Comparison of ENCODE assay signal across 17 cellular contexts in the genomic region with DNA sequence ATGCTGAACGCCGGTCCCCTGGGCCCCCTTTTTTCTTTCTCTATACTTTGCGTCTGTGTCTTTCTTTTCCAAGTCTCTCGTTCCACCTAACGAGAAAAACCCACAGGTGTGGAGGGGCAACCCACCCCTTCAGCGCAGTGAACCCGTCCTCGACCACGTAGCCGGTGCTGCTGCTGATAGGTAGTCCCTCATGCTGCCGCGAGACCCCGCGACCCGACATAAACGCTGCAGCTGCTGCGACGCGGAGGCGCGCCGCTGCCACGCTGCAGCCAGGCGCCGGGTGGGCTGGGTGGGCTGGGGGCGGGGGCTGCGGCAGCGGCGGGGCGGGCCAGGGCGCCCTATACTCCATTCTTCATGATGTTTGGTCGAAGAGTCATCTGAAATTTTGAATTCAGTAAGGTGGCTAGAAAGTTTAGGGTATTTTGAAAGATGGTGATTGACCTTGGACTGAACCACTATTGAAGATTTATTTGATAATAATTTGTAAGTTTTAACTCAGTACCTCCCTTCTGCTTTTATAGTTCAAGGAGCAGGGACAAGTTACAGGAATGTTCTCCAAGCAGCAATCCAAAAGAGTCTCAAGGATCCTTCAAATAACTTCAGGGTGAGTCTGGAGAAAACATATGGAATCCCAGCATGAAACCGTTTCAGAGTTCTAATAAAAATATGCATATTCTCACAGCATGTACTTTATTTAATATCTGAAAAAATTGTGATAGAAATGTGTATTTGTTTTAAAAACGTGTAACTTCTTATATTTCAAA. TPM values are rescaled to one million over a fixed set of nuclear protein-coding genes. Genes with fewer than 3 reads are reported as not detected.
A peak's percentile ranks its signal among the peaks of the same experiment; 100 is the strongest.
DNase-seq lines count a peak whose midpoint lies in the region; ATAC-seq and TF ChIP-seq lines count a peak whose summit lies in the region.
"Had no signal": no experiment of that assay in that cellular context is flagged by ENCODE, and none has a peak within 500 bp of the region (broad histone marks: within the 10 kb centered on the region; RNA-seq: fewer than 3 reads in every experiment).

No MANE protein-coding gene starts in this region.

- H3K36me3 ChIP-seq in NT2/D1 (ENCODE audit: insufficient read depth, insufficient read length, low read length) (peaks cover 46% of the 10 kb centered on the region), sigmoid colon (peaks cover 0 to 98% (median 56%) of the 10 kb centered on the region in 4 donors)

- H3K9me3 Mint-ChIP-seq in osteocyte (ENCODE audit: unreplicated experiment) = no peaks in the 10 kb centered on the region
- H3K9me3 Mint-ChIP-seq: activated CD4-positive, alpha-beta T cell treated with anti-CD3 and anti-CD28 coated beads, Interleukin-2, amount 10 ng/mL, durations not matched to agents 24 days and 14 days; CD8-positive, alpha-beta T cell; nephron progenitor cell had no signal

- TF ChIP-seq CTCF in osteocyte (IDR thresholded peaks at IDR 0.05) (no peak), sigmoid colon (IDR thresholded peaks at IDR 0.05) (no peak), dorsolateral prefrontal cortex (IDR thresholded peaks at IDR 0.05 in 54 of 56, conservative IDR thresholded peaks at IDR 0.05 in 2 of 56; ENCODE audit: low read depth in 1 of 56, partially characterized antibody in 56 of 56) (no peak)

- no peaks in the 10 kb centered on the region for H3K9me3 ChIP-seq in NT2/D1 (ENCODE audit: insufficient read depth, low read length)
- H3K9me3 ChIP-seq in sigmoid colon = no peaks in the 10 kb centered on the region
- H3K9me3 ChIP-seq: thoracic aorta had no signal

- peak overlapping the region; percentile 75 for H3K27ac Mint-ChIP-seq in osteocyte (ENCODE audit: unreplicated experiment)
- H3K27ac Mint-ChIP-seq: activated CD4-positive, alpha-beta T cell treated with anti-CD3 and anti-CD28 coated beads, Interleukin-2, amount 10 ng/mL, durations not matched to agents 24 days and 14 days; CD8-positive, alpha-beta T cell; nephron progenitor cell had no signal

- H3K27me3 Mint-ChIP-seq in osteocyte (ENCODE audit: unreplicated experiment) = no peaks in the 10 kb centered on the region
- H3K27me3 Mint-ChIP-seq: activated CD4-positive, alpha-beta T cell treated with anti-CD3 and anti-CD28 coated beads, Interleukin-2, amount 10 ng/mL, durations not matched to agents 24 days and 14 days had no signal

- ATAC-seq in GM19328 (IDR thresholded peaks at IDR 0.05; ENCODE audit: unreplicated experiment) = no peak
- ATAC-seq: CD8-positive, alpha-beta T cell had no signal

- no peak for TF ChIP-seq POLR2A in sigmoid colon (IDR thresholded peaks at IDR 0.05)

- peaks cover 16% of the 10 kb centered on the region for H3K36me3 Mint-ChIP-seq in osteocyte (ENCODE audit: unreplicated experiment)

- H3K27me3 ChIP-seq in NT2/D1 (ENCODE audit: insufficient read depth, insufficient read length) (no peaks in the 10 kb centered on the region), sigmoid colon (no peaks in the 10 kb centered on the region), dorsolateral prefrontal cortex (no peaks in the 10 kb centered on the region)

- peak overlapping the region; percentile 38 for H3K4me3 Mint-ChIP-seq in osteocyte (ENCODE audit: unreplicated experiment)
- H3K4me3 Mint-ChIP-seq: activated CD4-positive, alpha-beta T cell treated with anti-CD3 and anti-CD28 coated beads, Interleukin-2, amount 10 ng/mL, durations not matched to agents 24 days and 14 days; CD8-positive, alpha-beta T cell; nephron progenitor cell had no signal

- H3K4me3 ChIP-seq in NT2/D1 (ENCODE audit: insufficient read length, low read depth) = peak overlapping the region; percentile 22
- peak overlapping the region; percentile 2 for H3K4me3 ChIP-seq in iPS-11a (ENCODE audit: low read depth, low read length)
- H3K4me3 ChIP-seq in sigmoid colon = no peak overlapping the region
- H3K4me3 ChIP-seq in dorsolateral prefrontal cortex = no peak overlapping the region
- H3K4me3 ChIP-seq: thoracic aorta had no signal

- peaks cover 26% of the 10 kb centered on the region for H3K4me1 Mint-ChIP-seq in osteocyte (ENCODE audit: unreplicated experiment)

- H3K9ac ChIP-seq in NT2/D1 (ENCODE audit: insufficient read length, low read depth) = peak overlapping the region; percentile 71

- DNase-seq in D341Med (ENCODE audit: low spot score) (peak; percentile 62), NT2/D1 (ENCODE audit: low read depth, low spot score) (no peak), osteocyte (ENCODE audit: extremely low spot score, unreplicated experiment) (no peak), sigmoid colon (no peak), superior temporal gyrus (ENCODE audit: extremely low spot score) (no peak), dorsolateral prefrontal cortex (no peak)
- DNase-seq: activated CD4-positive, alpha-beta T cell treated with anti-CD3 and anti-CD28 coated beads, Interleukin-2, amount 10 ng/mL, durations not matched to agents 24 days and 14 days; activated naive CD4-positive, alpha-beta T cell treated with anti-CD3 and anti-CD28 coated beads, Interleukin-2, amount 50 U/mL, for 16 hours; CD8-positive, alpha-beta T cell; cerebellar nuclear complex; GOT3; NCI-H1092 treated with DMSO at 0.1 percent for 48 hours; NCI-H2081; nephron progenitor cell had no signal

- H3K4me1 ChIP-seq in NT2/D1 (ENCODE audit: insufficient read depth, insufficient read length) (peaks cover 5% of the 10 kb centered on the region), sigmoid colon (no peaks in the 10 kb centered on the region)

- H3K27ac ChIP-seq in sigmoid colon = no peak overlapping the region
- peak overlapping the region in 1 of 59 donors; percentile 44 for H3K27ac ChIP-seq in dorsolateral prefrontal cortex
- H3K27ac ChIP-seq: thoracic aorta had no signal

- intact Hi-C loops in sigmoid colon (cut with DNase I) (no loop called here), dorsolateral prefrontal cortex (cut with DNase I) (no loop called here)

- WGBS in sigmoid colon, 2 donors = 86 to 94% methylated on average over 34 of the region's 34 CpGs

- no peak for TF ChIP-seq EP300 in sigmoid colon (IDR thresholded peaks at IDR 0.05)

RNA-seq across cellular contexts. Expression of gene CFLAR, which starts 24.1 kb away (rescaled TPM):
- total RNA-seq in osteocyte = 45.8 and 48.1 TPM in 2 replicates
- total RNA-seq in sigmoid colon = 100 to 1,000 TPM; 113 to 243 (median 195) TPM
- polyA plus RNA-seq in sigmoid colon = 10 to 100 TPM; 32.4 to 92.6 (median 36.8) TPM
- 100 to 1,000 TPM in 9 of 120 experiments, 10 to 100 TPM in 111; 33.1 to 117 (median 66.9) TPM for total RNA-seq in dorsolateral prefrontal cortex

RNA-seq across cellular contexts. Expression of gene CASP10, which starts 42.9 kb away (rescaled TPM):
- total RNA-seq in osteocyte = 0.35 TPM in 1 of 2 replicates, not detected in the other
- 10 to 100 TPM in 1 of 4 donors, 1 to 10 TPM in 3; 3.9 to 18.3 (median 5.0) TPM for total RNA-seq in sigmoid colon
- 10 to 100 TPM; 11.4 to 26.9 (median 18.0) TPM for polyA plus RNA-seq in sigmoid colon
- total RNA-seq in dorsolateral prefrontal cortex = 1 to 10 TPM; 1.5 to 9.8 (median 4.2) TPM

Comparison
In these comparisons a context has a peak if more than half of its experiments do, and no peak if none do; other contexts are left out.
1. H3K4me3 ChIP-seq: peak in NT2/D1 (single experiment) and iPS-11a (single experiment); none in sigmoid colon (0 of 4) and dorsolateral prefrontal cortex (0 of 59).